ENCODE assay signal across 8 cellular contexts in the genomic region with DNA sequence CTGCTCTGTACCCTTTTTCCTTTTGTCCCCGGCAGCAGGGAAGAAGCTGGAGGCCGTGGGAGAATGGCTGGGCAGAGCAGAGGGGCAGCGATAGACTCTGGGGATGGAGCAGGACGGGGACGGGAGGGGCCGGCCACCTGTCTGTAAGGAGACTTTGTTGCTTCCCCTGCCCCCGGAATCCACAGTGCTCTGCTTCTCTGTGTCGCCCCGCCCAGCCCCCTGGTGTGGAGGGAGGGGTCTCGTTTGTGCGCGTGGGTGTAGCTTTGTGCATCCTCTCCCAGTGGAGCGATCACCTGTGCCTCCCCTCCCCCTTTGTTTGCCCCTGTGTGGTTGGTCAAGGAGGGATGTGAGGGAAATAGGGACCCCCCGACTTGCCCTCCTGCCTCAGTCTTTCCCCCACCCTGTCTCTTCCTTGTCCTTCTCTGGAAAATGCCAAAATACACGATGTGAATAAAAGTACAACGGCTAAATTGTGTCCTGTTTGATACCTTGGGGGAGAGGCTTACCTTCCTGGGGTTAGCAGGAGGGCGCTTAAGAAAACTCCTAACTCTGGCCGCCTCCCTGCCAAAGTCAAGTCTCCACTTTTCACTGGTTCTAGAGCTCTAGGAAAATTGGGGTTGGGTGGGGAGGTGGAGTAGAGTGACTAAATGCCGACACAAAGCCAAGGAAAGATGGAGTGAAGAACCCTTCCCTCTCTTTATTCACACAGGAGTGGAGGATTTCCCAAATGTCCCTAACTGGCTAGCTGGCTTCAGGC. TPM values are rescaled to one million over a fixed set of nuclear protein-coding genes. Genes with fewer than 3 reads are reported as not detected.
A peak's percentile ranks its signal among the peaks of the same experiment; 100 is the strongest.
DNase-seq lines count a peak whose midpoint lies in the region; ATAC-seq lines count a peak whose summit lies in the region.

No MANE protein-coding gene starts in this region.

- H3K4me3 ChIP-seq in iPS-18c (ENCODE audit: insufficient read depth, low read depth, low read length): peak overlapping the region; percentile 45

- no peaks in the 10 kb centered on the region for H3K27me3 Mint-ChIP-seq in activated CD4-positive, alpha-beta memory T cell treated with anti-CD3 and anti-CD28 coated beads for 36 hours
- H3K27me3 Mint-ChIP-seq in stimulated activated memory B cell treated with anti-CD40 and anti-IgM and Interleukin-4, amounts not matched to agents 10 μg/mL and 1 μg/mL and 100 μg/mL, for 72 hours: no peaks in the 10 kb centered on the region

- peaks cover 41% of the 10 kb centered on the region for H3K4me1 Mint-ChIP-seq in activated CD4-positive, alpha-beta memory T cell treated with anti-CD3 and anti-CD28 coated beads for 36 hours (ENCODE audit: low read depth)
- peaks cover 43% of the 10 kb centered on the region for H3K4me1 Mint-ChIP-seq in stimulated activated memory B cell treated with anti-CD40 and anti-IgM and Interleukin-4, amounts not matched to agents 10 μg/mL and 1 μg/mL and 100 μg/mL, for 72 hours

- no peak overlapping the region for H3K27ac Mint-ChIP-seq in activated CD4-positive, alpha-beta memory T cell treated with anti-CD3 and anti-CD28 coated beads for 36 hours
- H3K27ac Mint-ChIP-seq in stimulated activated memory B cell treated with anti-CD40 and anti-IgM and Interleukin-4, amounts not matched to agents 10 μg/mL and 1 μg/mL and 100 μg/mL, for 72 hours: peak overlapping the region; percentile 87

- intact Hi-C loops in activated CD4-positive, alpha-beta memory T cell treated with anti-CD3 and anti-CD28 coated beads for 36 hours (cut with micrococcal nuclease): no loop called here

- H3K9me3 ChIP-seq in iPS-18c (ENCODE audit: control insufficient read depth, insufficient read depth, low read length): peaks cover 2% of the 10 kb centered on the region

- POLR2A ChIA-PET in activated CD4-positive, alpha-beta memory T cell treated with anti-CD3 and anti-CD28 coated beads for 36 hours (lab: Charles Lee): interaction anchor here (0.5 to 4.8 kb wide), 13 partner anchors 8 to 1065 kb away, joined by 3 to 94 read pairs (median 3); a partner anchor contains a TSS

- peak in 2 of 3 experiments; percentile 13 to 15 for DNase-seq in NCI-H1417 (lab: John Stamatoyannopoulos, UW)
- no peak for DNase-seq in NCI-H1417 treated with DMSO at 0.1 percent for 48 hours (lab: John Stamatoyannopoulos, UW)
- no peak for DNase-seq in activated CD4-positive, alpha-beta memory T cell treated with anti-CD3 and anti-CD28 coated beads for 36 hours
- DNase-seq in NCI-H524 (lab: John Stamatoyannopoulos, UW): no peak
- DNase-seq in HK-2 (ENCODE audit: unreplicated experiment): no peak

- CTCF ChIA-PET in activated CD4-positive, alpha-beta memory T cell treated with anti-CD3 and anti-CD28 coated beads for 36 hours (lab: Charles Lee): interaction anchor here (1.1 to 3.8 kb wide), 4 partner anchors 13 to 113 kb away, joined by 3 to 49 read pairs (median 5); a partner anchor contains a TSS

- no peak for ATAC-seq in stimulated activated memory B cell treated with anti-CD40 and anti-IgM and Interleukin-4, amounts not matched to agents 10 μg/mL and 1 μg/mL and 100 μg/mL, for 72 hours
- ATAC-seq in GM19467 (IDR thresholded peaks at IDR 0.05; ENCODE audit: unreplicated experiment): no peak

- H3K9me3 Mint-ChIP-seq in activated CD4-positive, alpha-beta memory T cell treated with anti-CD3 and anti-CD28 coated beads for 36 hours: no peaks in the 10 kb centered on the region
- H3K9me3 Mint-ChIP-seq in stimulated activated memory B cell treated with anti-CD40 and anti-IgM and Interleukin-4, amounts not matched to agents 10 μg/mL and 1 μg/mL and 100 μg/mL, for 72 hours: no peaks in the 10 kb centered on the region

- peak overlapping the region; percentile 98 for H3K4me3 Mint-ChIP-seq in activated CD4-positive, alpha-beta memory T cell treated with anti-CD3 and anti-CD28 coated beads for 36 hours
- H3K4me3 Mint-ChIP-seq in stimulated activated memory B cell treated with anti-CD40 and anti-IgM and Interleukin-4, amounts not matched to agents 10 μg/mL and 1 μg/mL and 100 μg/mL, for 72 hours: peak overlapping the region; percentile 93

- H3K36me3 Mint-ChIP-seq in activated CD4-positive, alpha-beta memory T cell treated with anti-CD3 and anti-CD28 coated beads for 36 hours: peaks cover 62% of the 10 kb centered on the region
- peaks cover 61% of the 10 kb centered on the region for H3K36me3 Mint-ChIP-seq in stimulated activated memory B cell treated with anti-CD40 and anti-IgM and Interleukin-4, amounts not matched to agents 10 μg/mL and 1 μg/mL and 100 μg/mL, for 72 hours

RNA-seq across cellular contexts. Expression of a gene that starts 1.0 kb away (rescaled TPM):
- total RNA-seq in activated CD4-positive, alpha-beta memory T cell treated with anti-CD3 and anti-CD28 coated beads for 36 hours: 1,000 to 10,000 TPM; 1,432 to 1,495 TPM

RNA-seq across cellular contexts. Expression of a gene that starts 6.8 kb away (rescaled TPM):
- 1 to 10 TPM; 3.8 to 4.7 TPM for total RNA-seq in activated CD4-positive, alpha-beta memory T cell treated with anti-CD3 and anti-CD28 coated beads for 36 hours

RNA-seq across cellular contexts. Expression of a gene that starts 14.4 kb away (rescaled TPM):
- 100 to 1,000 TPM; 125 to 130 TPM for total RNA-seq in activated CD4-positive, alpha-beta memory T cell treated with anti-CD3 and anti-CD28 coated beads for 36 hours

RNA-seq across cellular contexts. Expression of a gene that starts 15.3 kb away (rescaled TPM):
- 10 to 100 TPM; 80.3 to 87.8 TPM for total RNA-seq in activated CD4-positive, alpha-beta memory T cell treated with anti-CD3 and anti-CD28 coated beads for 36 hours

RNA-seq across cellular contexts. Expression of a gene that starts 25.6 kb away (rescaled TPM):
- total RNA-seq in activated CD4-positive, alpha-beta memory T cell treated with anti-CD3 and anti-CD28 coated beads for 36 hours: under 1 TPM; 0.22 to 0.78 TPM

Comparison
In these comparisons a context has a peak if more than half of its experiments do, and no peak if none do; other contexts are left out.
1. DNase-seq: peak in NCI-H1417 (2 of 3); none in NCI-H1417 treated with DMSO at 0.1 percent for 48 hours (single experiment), activated CD4-positive, alpha-beta memory T cell treated with anti-CD3 and anti-CD28 coated beads for 36 hours (single experiment), NCI-H524 (0 of 2) and HK-2 (single experiment).